1 cellular context compared by ENCODE assay signal in genomic region chr1:1019122-1019999, GRCh38.
TF ChIP-seq lines count a peak whose summit lies in the region.

No MANE protein-coding gene starts in this region.

TF ChIP-seq in HepG2, 621 proteins besides CTCF, POLR2A, EP300 and RAD21 (continued from another document):
- no peak for TF ChIP-seq USF2 (IDR thresholded peaks at IDR 0.05; ENCODE audit: low read depth, low read length)
- no peak for TF ChIP-seq USF2 (CRISPR knock-in tag; IDR thresholded peaks at IDR 0.05; ENCODE audit: borderline replicate concordance)
- no peak for TF ChIP-seq ZNF572 (CRISPR knock-in tag; IDR thresholded peaks at IDR 0.05)
- TF ChIP-seq DNMT1 (CRISPR knock-in tag; IDR thresholded peaks at IDR 0.05), result no peak
- no peak for TF ChIP-seq ZNF513 (CRISPR knock-in tag; conservative IDR thresholded peaks at IDR 0.05)
- TF ChIP-seq MLXIP (CRISPR knock-in tag; IDR thresholded peaks at IDR 0.05; ENCODE audit: borderline replicate concordance), result no peak
- no peak for TF ChIP-seq ZBTB14 (CRISPR knock-in tag; IDR thresholded peaks at IDR 0.05)
- TF ChIP-seq ZMAT5 (CRISPR knock-in tag; IDR thresholded peaks at IDR 0.05; ENCODE audit: borderline replicate concordance, low read depth), result no peak
- no peak for TF ChIP-seq ZNF629 (CRISPR knock-in tag; conservative IDR thresholded peaks at IDR 0.05)
- no peak for TF ChIP-seq ETV6 (CRISPR knock-in tag; conservative IDR thresholded peaks at IDR 0.05)
- TF ChIP-seq ZNF670 (CRISPR knock-in tag; IDR thresholded peaks at IDR 0.05; ENCODE audit: borderline replicate concordance), result no peak
- TF ChIP-seq ZNF639 (CRISPR knock-in tag; conservative IDR thresholded peaks at IDR 0.05), result peak; percentile 91
- TF ChIP-seq HINFP (CRISPR knock-in tag; IDR thresholded peaks at IDR 0.05; ENCODE audit: low read depth), result peak; percentile 72; the same call in 1 of the 2 replicates
- TF ChIP-seq SP1 (IDR thresholded peaks at IDR 0.05), result no peak
- peak; percentile 72; the same call in 1 of the 2 replicates for TF ChIP-seq SP1 (CRISPR knock-in tag; IDR thresholded peaks at IDR 0.05)
- no peak for TF ChIP-seq EZH2 (conservative IDR thresholded peaks at IDR 0.05; ENCODE audit: low read depth, low read length)
- TF ChIP-seq DMAP1 (CRISPR knock-in tag; IDR thresholded peaks at IDR 0.05), result no peak
- no peak for TF ChIP-seq NFATC3 (CRISPR knock-in tag; IDR thresholded peaks at IDR 0.05)
- TF ChIP-seq PBX3 (CRISPR knock-in tag; IDR thresholded peaks at IDR 0.05; ENCODE audit: borderline replicate concordance), result no peak
- TF ChIP-seq KMT2A (CRISPR knock-in tag; IDR thresholded peaks at IDR 0.05), result no peak
- no peak for TF ChIP-seq CCDC6 (CRISPR knock-in tag; IDR thresholded peaks at IDR 0.05)
- TF ChIP-seq FOSL2 (CRISPR knock-in tag; IDR thresholded peaks at IDR 0.05), result no peak
- no peak for TF ChIP-seq LCORL (IDR thresholded peaks at IDR 0.05)
- no peak for TF ChIP-seq LCORL (CRISPR knock-in tag; IDR thresholded peaks at IDR 0.05)
- TF ChIP-seq ZNF589 (CRISPR knock-in tag; conservative IDR thresholded peaks at IDR 0.05), result no peak
- peak; percentile 55; the same call in 1 of the 2 replicates for TF ChIP-seq THAP11 (CRISPR knock-in tag; IDR thresholded peaks at IDR 0.05)
- TF ChIP-seq TFDP1 (CRISPR knock-in tag; IDR thresholded peaks at IDR 0.05; ENCODE audit: borderline replicate concordance), result peak; percentile 22; the same call in 1 of the 2 replicates
- TF ChIP-seq ZNF563 (CRISPR knock-in tag; IDR thresholded peaks at IDR 0.05), result 0 out of 2 replicates have a peak, but pooled peaks have one; percentile 7
- no peak for TF ChIP-seq SIX1 (CRISPR knock-in tag; IDR thresholded peaks at IDR 0.05; ENCODE audit: borderline replicate concordance)
- no peak for TF ChIP-seq CHD2 (IDR thresholded peaks at IDR 0.05; ENCODE audit: low read depth, low read length)
- no peak for TF ChIP-seq MLX (CRISPR knock-in tag; IDR thresholded peaks at IDR 0.05)
- TF ChIP-seq NFYB (CRISPR knock-in tag; IDR thresholded peaks at IDR 0.05), result no peak
